Comparison of ENCODE assay signal across 12 cellular contexts in the genomic region with DNA sequence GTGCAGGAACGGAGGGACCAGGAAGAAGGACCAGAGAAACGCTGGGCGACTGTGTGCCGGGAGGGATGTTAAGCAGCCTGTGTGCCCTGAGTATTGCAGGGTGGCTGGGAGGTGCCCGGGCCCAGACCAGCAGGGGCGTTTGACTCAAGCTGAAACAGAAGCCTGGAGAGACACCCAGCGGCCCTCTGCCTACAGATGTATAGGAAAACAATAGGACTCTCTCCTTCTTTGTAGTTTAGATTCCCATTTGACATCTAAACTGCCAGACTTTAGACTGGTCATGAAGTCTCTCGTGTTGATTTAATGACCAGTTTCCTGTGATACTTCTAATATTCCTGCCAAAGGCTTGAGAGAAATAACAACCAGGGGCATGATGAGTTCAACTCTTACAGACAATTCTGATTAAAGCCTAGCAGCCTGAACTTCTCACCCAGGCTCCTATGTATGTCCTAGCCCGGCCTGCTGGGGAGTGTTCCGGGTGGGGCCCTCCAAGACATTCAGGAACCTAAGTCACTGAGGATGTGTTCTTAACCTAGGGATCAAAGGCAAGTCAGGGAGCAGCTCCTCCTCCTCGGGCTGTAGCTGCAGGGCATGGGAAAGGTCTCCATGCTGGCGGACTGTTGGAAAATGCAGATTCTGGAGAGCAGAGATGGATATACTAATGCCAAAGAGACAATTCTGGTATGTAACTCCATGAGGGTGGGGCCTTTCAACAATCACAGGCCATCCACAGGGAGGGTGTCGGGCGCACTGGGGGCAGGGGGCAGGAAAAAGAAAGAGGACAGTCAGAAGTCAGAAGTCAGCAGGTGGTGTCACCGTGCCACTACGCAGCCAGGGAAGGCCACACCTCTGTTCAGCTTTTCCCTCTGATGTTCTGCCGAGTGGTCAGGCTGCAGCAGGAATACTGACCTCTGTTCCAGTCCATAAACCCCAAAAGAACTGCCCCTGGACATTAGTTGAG.
DNase-seq lines count a peak whose midpoint lies in the region; ATAC-seq, FAIRE-seq and TF ChIP-seq lines count a peak whose summit lies in the region.
"Had no signal": no experiment of that assay in that cellular context is flagged by ENCODE, and none has a peak within 500 bp of the region (broad histone marks: within the 10 kb centered on the region; RNA-seq: fewer than 3 reads in every experiment).

No MANE protein-coding gene starts in this region.

- ATAC-seq in GM12878 (peak; percentile 53), HG02852 (IDR thresholded peaks at IDR 0.05; ENCODE audit: unreplicated experiment) (no peak), GM18505 (IDR thresholded peaks at IDR 0.05; ENCODE audit: unreplicated experiment) (no peak)

- in situ Hi-C loops in GM12878 (cut with MboI) = no loop called here

- H3K4me3 ChIP-seq in GM12865 (ENCODE audit: low read depth, low read length) (no peak overlapping the region), GM12878 (no peak overlapping the region), left ventricle myocardium inferior (no peak overlapping the region)

- H3K27me3 Mint-ChIP-seq in activated naive CD4-positive, alpha-beta T cell treated with anti-CD3 and anti-CD28 coated beads, Interleukin-2, amount 10 ng/mL, durations not matched to agents 7 days and 5 days = peaks cover 4% of the 10 kb centered on the region

- H2AFZ ChIP-seq in GM12878 (ENCODE audit: control insufficient read depth, low read depth, low read length) = no peak overlapping the region

- intact Hi-C loops in GM12878 (cut with micrococcal nuclease; ENCODE audit: unreplicated experiment) (no loop called here), left ventricle myocardium inferior (cut with micrococcal nuclease) (no loop called here)

- H3K9me3 ChIP-seq in GM12878 (replicated peaks; ENCODE audit: control insufficient read depth, insufficient read depth, low read length) (peaks cover 2% of the 10 kb centered on the region; the same call in 1 of the 3 replicates), left ventricle myocardium inferior (replicated peaks) (no peaks in the 10 kb centered on the region)

- SMC1A ChIA-PET in GM12878 (lab: Charles Lee; ENCODE audit: uncharacterized antibody, unreplicated experiment) = interaction anchor here (0.8 to 20.2 kb wide), 7 partner anchors 12 to 116 kb away, joined by 3 to 832 read pairs (median 4); no protein-coding TSS in a partner anchor

- no peaks in the 10 kb centered on the region for H3K9me3 Mint-ChIP-seq in activated naive CD4-positive, alpha-beta T cell treated with anti-CD3 and anti-CD28 coated beads, Interleukin-2, amount 10 ng/mL, durations not matched to agents 7 days and 5 days

- no peak overlapping the region for H3K4me3 Mint-ChIP-seq in activated naive CD4-positive, alpha-beta T cell treated with anti-CD3 and anti-CD28 coated beads, Interleukin-2, amount 10 ng/mL, durations not matched to agents 7 days and 5 days
- H3K4me3 Mint-ChIP-seq: B cell had no signal

- TF ChIP-seq EP300 in GM12878 (IDR thresholded peaks at IDR 0.05; ENCODE audit: borderline replicate concordance in 1 of 2, control insufficient read depth in 1 of 2, low read depth in 2 of 2, low read length in 2 of 2) = no peak

- TF ChIP-seq POLR2A in GM12878 (IDR thresholded peaks at IDR 0.05; ENCODE audit: low read depth, low read length) (no peak), GM18505 (IDR thresholded peaks at IDR 0.05; ENCODE audit: borderline replicate concordance, extremely low read depth, insufficient read depth, insufficient read length) (no peak)

- H3K4me1 ChIP-seq in GM12878 (ENCODE audit: control insufficient read depth, insufficient read depth, low read length) (peaks cover 26% of the 10 kb centered on the region), left ventricle myocardium inferior (peaks cover 60% of the 10 kb centered on the region)

- no peak overlapping the region for H3K9ac ChIP-seq in GM12878 (ENCODE audit: control insufficient read depth, insufficient read depth, low read length)

- CTCF ChIA-PET in GM12878 (lab: Yijun Ruan, JAX) = interaction anchor here (0.8 to 3.9 kb wide), 5 partner anchors 19 to 69 kb away, joined by 3 to 31 read pairs (median 3); no protein-coding TSS in a partner anchor
- CTCF ChIA-PET in activated naive CD4-positive, alpha-beta T cell treated with anti-CD3 and anti-CD28 coated beads, Interleukin-2, amount 10 ng/mL, durations not matched to agents 7 days and 5 days (lab: Charles Lee) = no interaction called here

- no peak for FAIRE-seq in GM12878 (lab: Jason Lieb, UNC)

- RAD21 ChIA-PET in GM12878 (lab: Charles Lee; ENCODE audit: unreplicated experiment) = interaction anchor here (1.0 to 5.0 kb wide), 7 partner anchors 30 to 135 kb away, joined by 4 to 34 read pairs (median 4); no protein-coding TSS in a partner anchor

- no peaks in the 10 kb centered on the region; the same call in 1 of the 2 replicates for H3K79me2 ChIP-seq in GM12878 (ENCODE audit: control insufficient read depth, insufficient read depth, low read length)

- no peaks in the 10 kb centered on the region for H3K36me3 Mint-ChIP-seq in activated naive CD4-positive, alpha-beta T cell treated with anti-CD3 and anti-CD28 coated beads, Interleukin-2, amount 10 ng/mL, durations not matched to agents 7 days and 5 days

- 89% methylated on average over 17 of the region's 17 CpGs for WGBS in GM12878 (ENCODE audit: insufficient coverage, insufficient replicate concordance, low lambda C conversion rate, missing lambda C conversion rate)

- BruUV-seq in GM12878 (replicated peaks; lab: Mats Ljungman, UMichigan) = no TSS peak

- no peaks in the 10 kb centered on the region for H4K20me1 ChIP-seq in GM12878 (ENCODE audit: control insufficient read depth, insufficient read depth)

- H3K4me2 ChIP-seq in GM12878 (ENCODE audit: control insufficient read depth, insufficient read depth) = no peak overlapping the region

- H3K36me3 ChIP-seq in GM12878 (ENCODE audit: control insufficient read depth in 2 of 2, insufficient read depth in 2 of 2, low read length in 1 of 2) (peaks cover 4 to 9% of the 10 kb centered on the region in 2 experiments; a peak in 3 of 4 replicates), left ventricle myocardium inferior (peaks cover 37% of the 10 kb centered on the region)

- DNase-seq in GM12865 (ENCODE audit: low read depth) = no peak
- DNase-seq in GM12878 (ENCODE audit: low read depth, low spot score) = no peak
- DNase-seq in left ventricle myocardium inferior = peak; percentile 52
- DNase-seq in renal cortical epithelial cell (ENCODE audit: low read depth) = peak; percentile 69
- no peak for DNase-seq in activated naive CD4-positive, alpha-beta T cell treated with anti-CD3 and anti-CD28 coated beads, Interleukin-2, amount 10 ng/mL, durations not matched to agents 7 days and 5 days
- DNase-seq in NOMO-1 treated with DMSO at 0.1 percent for 48 hours (lab: John Stamatoyannopoulos, UW; ENCODE audit: unreplicated experiment) = no peak
- DNase-seq: activated effector memory CD4-positive, alpha-beta T cell treated with anti-CD3 and anti-CD28 coated beads, Interleukin-2, amount 50 U/mL, for 16 hours; MM.1S; stimulated activated CD4-positive, alpha-beta T cell treated with anti-CD3 and anti-CD28 coated beads, Interleukin-4, amount 100 ng/mL, for 1 hour had no signal

- TF ChIP-seq CTCF in GM12865 (IDR thresholded peaks at IDR 0.05; ENCODE audit: insufficient read depth, low read depth, low read length, missing control alignments) = peak; percentile 12
- peak in 2 of 3 experiments; percentile 25 to 49; a peak in 3 of 6 replicates for TF ChIP-seq CTCF in GM12878 (IDR thresholded peaks at IDR 0.05 in 2 of 3, conservative IDR thresholded peaks at IDR 0.05 in 1 of 3; ENCODE audit: control insufficient read depth in 2 of 3, extremely low read depth in 1 of 3, insufficient read depth in 1 of 3, low read depth in 3 of 3, low read length in 3 of 3)
- TF ChIP-seq CTCF in left ventricle myocardium inferior (IDR thresholded peaks at IDR 0.05; ENCODE audit: borderline replicate concordance) = no peak

- TF ChIP-seq RAD21 in GM12878 (IDR thresholded peaks at IDR 0.05; ENCODE audit: insufficient read depth, low read depth, low read length) = peak; percentile 39; the same call in 1 of the 2 replicates

- H3K27ac ChIP-seq in GM12878 (ENCODE audit: control insufficient read depth, insufficient read depth) (no peak overlapping the region), left ventricle myocardium inferior (replicated peaks) (peak overlapping the region; percentile 74)

- POLR2A ChIA-PET in GM12878 (lab: Charles Lee) = interaction anchor here (1.5 to 12.2 kb wide), 2 partner anchors 29 to 43 kb away, joined by 4 to 343 read pairs; no protein-coding TSS in a partner anchor

- no peak overlapping the region for H3K27ac Mint-ChIP-seq in activated naive CD4-positive, alpha-beta T cell treated with anti-CD3 and anti-CD28 coated beads, Interleukin-2, amount 10 ng/mL, durations not matched to agents 7 days and 5 days
- H3K27ac Mint-ChIP-seq: B cell had no signal

- no peaks in the 10 kb centered on the region for H3K4me1 Mint-ChIP-seq in activated naive CD4-positive, alpha-beta T cell treated with anti-CD3 and anti-CD28 coated beads, Interleukin-2, amount 10 ng/mL, durations not matched to agents 7 days and 5 days
- H3K4me1 Mint-ChIP-seq: B cell had no signal

- no peaks in the 10 kb centered on the region for H3K27me3 ChIP-seq in GM12878 (replicated peaks in 1 of 2; ENCODE audit: control insufficient read depth in 2 of 2, insufficient read depth in 2 of 2, low read length in 1 of 2)
- H3K27me3 ChIP-seq in left ventricle myocardium inferior (ENCODE audit: low read depth) = no peaks in the 10 kb centered on the region

TF ChIP-seq in GM12878, 131 proteins besides CTCF, POLR2A, EP300 and RAD21 (continues in another document):
- TF ChIP-seq ZNF384 (IDR thresholded peaks at IDR 0.05; ENCODE audit: borderline replicate concordance, low read depth, low read length) = no peak

Comparison
In these comparisons a context has a peak if more than half of its experiments do, and no peak if none do; other contexts are left out.
1. DNase-seq: peak in left ventricle myocardium inferior (single experiment) and renal cortical epithelial cell (single experiment); none in GM12865 (single experiment), GM12878 (single experiment), activated naive CD4-positive, alpha-beta T cell treated with anti-CD3 and anti-CD28 coated beads, Interleukin-2, amount 10 ng/mL, durations not matched to agents 7 days and 5 days (single experiment) and NOMO-1 treated with DMSO at 0.1 percent for 48 hours (single experiment).